24 cellular contexts compared by ENCODE assay signal in genomic region chr22:40421082-40421350, GRCh38.
"Had no signal": no experiment of that assay in that cellular context is flagged by ENCODE, and none has a peak within 500 bp of the region (broad histone marks: within the 10 kb centered on the region; RNA-seq: fewer than 3 reads in every experiment).

No MANE protein-coding gene starts in this region.

- H3K9me3 Mint-ChIP-seq: activated naive CD4-positive, alpha-beta T cell treated with anti-CD3 and anti-CD28 coated beads, Interleukin-2, amount 50 U/mL, for 24 hours; activated T-helper 1 cell treated with anti-CD3 and anti-CD28 coated beads, Interleukin-12 subunit alpha, Interleukin-12 subunit beta, Interleukin-2, Interleukin-4 antibody, amounts not matched to agents 30 ng/mL and 10 ng/mL and 1 ng/mL, durations not matched to agents 14 hours and 24 hours and 36 hours had no signal

- H3K27me3 ChIP-seq: breast epithelium, esophagus squamous epithelium, pancreas, sigmoid colon, suprapubic skin, tibial artery had no signal

- H3K27me3 Mint-ChIP-seq: activated naive CD4-positive, alpha-beta T cell treated with anti-CD3 and anti-CD28 coated beads, Interleukin-2, amount 50 U/mL, for 24 hours had no signal

- ATAC-seq: left lobe of liver, pancreas had no signal

- H3K9me3 ChIP-seq: breast epithelium, esophagus squamous epithelium, pancreas, prostate gland, sigmoid colon, suprapubic skin, tibial artery had no signal

- H3K4me1 ChIP-seq: pancreas, prostate gland had no signal

- H3K4me3 Mint-ChIP-seq: activated naive CD4-positive, alpha-beta T cell treated with anti-CD3 and anti-CD28 coated beads, Interleukin-2, amount 50 U/mL, for 24 hours; activated T-helper 1 cell treated with anti-CD3 and anti-CD28 coated beads, Interleukin-12 subunit alpha, Interleukin-12 subunit beta, Interleukin-2, Interleukin-4 antibody, amounts not matched to agents 30 ng/mL and 10 ng/mL and 1 ng/mL, durations not matched to agents 14 hours and 24 hours and 36 hours had no signal

- DNase-seq: activated CD4-positive, alpha-beta T cell treated with anti-CD3 and anti-CD28 coated beads for 4 hours; activated CD4-positive, alpha-beta T cell treated with anti-CD3 and anti-CD28 coated beads, Interleukin-2, amount 50 U/mL, for 4 hours; activated effector memory CD4-positive, alpha-beta T cell treated with anti-CD3 and anti-CD28 coated beads, Interleukin-2, amount 50 U/mL, for 16 hours; activated T-cell treated with anti-CD3 and anti-CD28 coated beads for 4 hours; central memory CD4-positive, alpha-beta T cell; dermis blood vessel endothelial cell; effector CD4-positive, alpha-beta T cell; esophagus squamous epithelium; kidney glomerular epithelial cell; pancreas; retina; sigmoid colon; small intestine; stimulated activated CD4-positive, alpha-beta T cell treated with anti-CD3 and anti-CD28 coated beads, Interleukin-15, amount 100 ng/mL, for 24 hours; stimulated activated CD4-positive, alpha-beta T cell treated with anti-CD3 and anti-CD28 coated beads, Interleukin-2, amount 100 ng/mL, for 24 hours; stimulated activated naive CD4-positive, alpha-beta T cell; tibial artery had no signal

- H3K4me3 ChIP-seq: breast epithelium, esophagus squamous epithelium, pancreas, prostate gland, sigmoid colon, suprapubic skin, tibial artery had no signal

- H3K27ac ChIP-seq: breast epithelium, epithelial cell of prostate, esophagus squamous epithelium, pancreas, prostate gland, sigmoid colon, suprapubic skin, tibial artery had no signal
